14 cellular contexts compared by ENCODE assay signal in the genomic region with DNA sequence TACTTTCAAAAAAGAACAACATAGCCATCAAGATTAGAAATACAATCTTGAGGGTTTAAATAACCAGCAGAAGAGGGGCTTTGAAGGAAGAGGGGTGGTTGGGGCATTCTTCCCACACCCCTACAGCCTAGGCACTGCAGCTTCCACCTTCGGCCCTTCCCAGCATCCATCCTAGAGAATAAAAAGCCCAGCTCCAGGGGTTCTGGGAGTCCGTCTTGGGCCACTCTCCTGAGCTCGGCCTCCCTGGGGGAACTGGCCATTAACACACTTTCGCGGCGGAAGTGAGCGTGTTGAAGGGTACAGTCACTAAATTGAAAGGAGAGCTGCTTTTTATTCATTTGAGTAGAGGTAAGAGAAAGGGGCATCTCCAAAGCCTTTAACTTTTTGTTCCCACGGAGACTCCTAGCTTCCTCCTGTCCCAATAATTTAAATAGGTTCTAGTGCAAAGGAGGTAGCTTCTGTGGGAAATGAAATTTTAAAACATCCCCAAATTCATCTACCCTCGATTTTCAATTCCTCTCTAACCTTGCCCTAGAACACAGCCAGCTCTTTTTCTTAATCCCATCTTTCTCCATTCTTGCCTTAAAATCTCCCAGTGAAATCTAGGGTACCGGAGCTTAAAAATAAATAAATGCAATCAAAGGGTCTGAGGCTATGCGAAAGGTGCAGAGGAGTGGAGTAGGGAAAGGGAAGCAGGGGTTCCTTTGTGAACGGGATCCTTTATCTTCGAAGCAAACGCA. TPM values are rescaled to one million over a fixed set of nuclear protein-coding genes. Genes with fewer than 3 reads are reported as not detected.
DNase-seq lines count a peak whose midpoint lies in the region; ATAC-seq and TF ChIP-seq lines count a peak whose summit lies in the region.
"Had no signal": no experiment of that assay in that cellular context is flagged by ENCODE, and none has a peak within 500 bp of the region (broad histone marks: within the 10 kb centered on the region; RNA-seq: fewer than 3 reads in every experiment).

No MANE protein-coding gene starts in this region.

- TF ChIP-seq CTCF in dorsolateral prefrontal cortex (IDR thresholded peaks at IDR 0.05 in 54 of 56, conservative IDR thresholded peaks at IDR 0.05 in 2 of 56; ENCODE audit: low read depth in 1 of 56, partially characterized antibody in 56 of 56) (no peak), mesothelial cell of epicardium (IDR thresholded peaks at IDR 0.05; ENCODE audit: unreplicated experiment) (no peak), thyroid gland (IDR thresholded peaks at IDR 0.05) (no peak), lower lobe of right lung (IDR thresholded peaks at IDR 0.05) (no peak)

- H3K27me3 Mint-ChIP-seq in activated CD4-positive, alpha-beta T cell treated with anti-CD3 and anti-CD28 coated beads, Interleukin-2, amount 10 ng/mL, durations not matched to agents 7 days and 5 days, result no peaks in the 10 kb centered on the region
- peaks cover 44% of the 10 kb centered on the region for H3K27me3 Mint-ChIP-seq in activated CD4-positive, alpha-beta T cell treated with anti-CD3 and anti-CD28 coated beads for 36 hours
- peaks cover 20% of the 10 kb centered on the region for H3K27me3 Mint-ChIP-seq in mesothelial cell of epicardium (ENCODE audit: low read depth)
- H3K27me3 Mint-ChIP-seq: activated naive CD8-positive, alpha-beta T cell treated with anti-CD3 and anti-CD28 coated beads for 36 hours had no signal

- peak overlapping the region; percentile 41 for H3K27ac Mint-ChIP-seq in activated CD4-positive, alpha-beta T cell treated with anti-CD3 and anti-CD28 coated beads, Interleukin-2, amount 10 ng/mL, durations not matched to agents 7 days and 5 days
- no peak overlapping the region for H3K27ac Mint-ChIP-seq in activated CD4-positive, alpha-beta T cell treated with anti-CD3 and anti-CD28 coated beads for 36 hours
- H3K27ac Mint-ChIP-seq in mesothelial cell of epicardium, result peak overlapping the region; percentile 72
- H3K27ac Mint-ChIP-seq: activated naive CD8-positive, alpha-beta T cell treated with anti-CD3 and anti-CD28 coated beads for 36 hours had no signal

- H3K27ac ChIP-seq in dorsolateral prefrontal cortex, result peak overlapping the region; percentile 70 to 97 (median 88)
- H3K27ac ChIP-seq in thyroid gland, result peak overlapping the region; percentile 31 to 74 (median 57)
- H3K27ac ChIP-seq in lower lobe of right lung, result no peak overlapping the region
- H3K27ac ChIP-seq: foreskin keratinocyte had no signal

- no peak overlapping the region for H3K4me3 Mint-ChIP-seq in activated CD4-positive, alpha-beta T cell treated with anti-CD3 and anti-CD28 coated beads, Interleukin-2, amount 10 ng/mL, durations not matched to agents 7 days and 5 days
- no peak overlapping the region for H3K4me3 Mint-ChIP-seq in activated CD4-positive, alpha-beta T cell treated with anti-CD3 and anti-CD28 coated beads for 36 hours
- peak overlapping the region; percentile 71 for H3K4me3 Mint-ChIP-seq in mesothelial cell of epicardium
- H3K4me3 Mint-ChIP-seq: activated naive CD8-positive, alpha-beta T cell treated with anti-CD3 and anti-CD28 coated beads for 36 hours had no signal

- intact Hi-C loops in activated CD4-positive, alpha-beta T cell treated with anti-CD3 and anti-CD28 coated beads for 36 hours (cut with DNase I, micrococcal nuclease), result no loop called here
- intact Hi-C loops in dorsolateral prefrontal cortex (cut with DNase I) (loop anchor here (2.0 to 5.0 kb wide), 3 partner anchors 22 to 903 kb away; a partner anchor contains a TSS), thyroid gland (cut with DNase I) (loop anchor here (5.0 kb wide), 1 partner anchor 33 kb away; a partner anchor contains a TSS), lower lobe of right lung (cut with DNase I) (no loop called here)

- H3K4me3 ChIP-seq in dorsolateral prefrontal cortex (peak overlapping the region in 58 of 59 donors; percentile 1 to 81 (median 62)), thyroid gland (replicated peaks in 1 of 3) (no peak overlapping the region), lower lobe of right lung (no peak overlapping the region)

- H3K4me1 ChIP-seq in thyroid gland (peaks cover 35 to 42% of the 10 kb centered on the region in 2 donors), lower lobe of right lung (peaks cover 15% of the 10 kb centered on the region)
- H3K4me1 ChIP-seq: foreskin keratinocyte had no signal

- CTCF ChIA-PET in activated CD4-positive, alpha-beta T cell treated with anti-CD3 and anti-CD28 coated beads, Interleukin-2, amount 10 ng/mL, durations not matched to agents 7 days and 5 days (lab: Charles Lee), result no interaction called here
- CTCF ChIA-PET in activated CD4-positive, alpha-beta T cell treated with anti-CD3 and anti-CD28 coated beads for 36 hours (lab: Charles Lee), result interaction anchor here (0.6 to 1.3 kb wide), 3 partner anchors 9 to 918 kb away, joined by 3 to 7 read pairs (median 3); no protein-coding TSS in a partner anchor

- peaks cover 0 to 68% (median 9%) of the 10 kb centered on the region in 45 donors for H3K27me3 ChIP-seq in dorsolateral prefrontal cortex
- H3K27me3 ChIP-seq in thyroid gland, result peaks cover 9% of the 10 kb centered on the region
- peaks cover 46% of the 10 kb centered on the region for H3K27me3 ChIP-seq in lower lobe of right lung (ENCODE audit: low read depth)

- POLR2A ChIA-PET in activated CD4-positive, alpha-beta T cell treated with anti-CD3 and anti-CD28 coated beads, Interleukin-2, amount 10 ng/mL, durations not matched to agents 7 days and 5 days (lab: Charles Lee), result no interaction called here
- POLR2A ChIA-PET in activated CD4-positive, alpha-beta T cell treated with anti-CD3 and anti-CD28 coated beads for 36 hours (lab: Charles Lee), result interaction anchor here (0.6 kb wide), 1 partner anchor 203 kb away, joined by 4 read pairs; no protein-coding TSS in a partner anchor

- H3K36me3 ChIP-seq in thyroid gland, result no peaks in the 10 kb centered on the region
- H3K36me3 ChIP-seq in lower lobe of right lung, result no peaks in the 10 kb centered on the region

- H3K4me1 Mint-ChIP-seq in activated CD4-positive, alpha-beta T cell treated with anti-CD3 and anti-CD28 coated beads, Interleukin-2, amount 10 ng/mL, durations not matched to agents 7 days and 5 days, result peaks cover 2% of the 10 kb centered on the region
- H3K4me1 Mint-ChIP-seq in activated CD4-positive, alpha-beta T cell treated with anti-CD3 and anti-CD28 coated beads for 36 hours, result peaks cover 7% of the 10 kb centered on the region
- H3K4me1 Mint-ChIP-seq in mesothelial cell of epicardium, result peaks cover 42% of the 10 kb centered on the region

- TF ChIP-seq POLR2A in thyroid gland (IDR thresholded peaks at IDR 0.05), result no peak

- H3K9me3 Mint-ChIP-seq in activated CD4-positive, alpha-beta T cell treated with anti-CD3 and anti-CD28 coated beads, Interleukin-2, amount 10 ng/mL, durations not matched to agents 7 days and 5 days, result no peaks in the 10 kb centered on the region
- no peaks in the 10 kb centered on the region for H3K9me3 Mint-ChIP-seq in activated CD4-positive, alpha-beta T cell treated with anti-CD3 and anti-CD28 coated beads for 36 hours (ENCODE audit: low read depth)
- no peaks in the 10 kb centered on the region for H3K9me3 Mint-ChIP-seq in mesothelial cell of epicardium
- H3K9me3 Mint-ChIP-seq: activated naive CD8-positive, alpha-beta T cell treated with anti-CD3 and anti-CD28 coated beads for 36 hours had no signal

- ATAC-seq in activated CD4-positive, alpha-beta T cell treated with anti-CD3 and anti-CD28 coated beads for 36 hours, result no peak
- ATAC-seq in lower lobe of right lung, result no peak
- no peak for ATAC-seq in GM19452 (IDR thresholded peaks at IDR 0.05; ENCODE audit: unreplicated experiment)
- ATAC-seq: foreskin keratinocyte, Panc1 had no signal

- no peak for DNase-seq in activated CD4-positive, alpha-beta T cell treated with anti-CD3 and anti-CD28 coated beads, Interleukin-2, amount 10 ng/mL, durations not matched to agents 7 days and 5 days
- DNase-seq in activated CD4-positive, alpha-beta T cell treated with anti-CD3 and anti-CD28 coated beads for 36 hours, result no peak
- DNase-seq in dorsolateral prefrontal cortex, result no peak
- DNase-seq in mesothelial cell of epicardium (ENCODE audit: low spot score in 2 of 2, unreplicated experiment in 2 of 2), result no peak
- no peak for DNase-seq in thyroid gland
- DNase-seq in central memory CD4-positive, alpha-beta T cell, result no peak
- DNase-seq in lower lobe of right lung, result no peak
- DNase-seq: activated naive CD8-positive, alpha-beta T cell treated with anti-CD3 and anti-CD28 coated beads for 36 hours; DMS 273 treated with DMSO at 0.1 percent for 48 hours; foreskin keratinocyte; NCI-H2171; T-helper 2 cell had no signal

- H3K9me3 ChIP-seq in thyroid gland (no peaks in the 10 kb centered on the region), lower lobe of right lung (no peaks in the 10 kb centered on the region)

- H3K36me3 Mint-ChIP-seq in activated CD4-positive, alpha-beta T cell treated with anti-CD3 and anti-CD28 coated beads, Interleukin-2, amount 10 ng/mL, durations not matched to agents 7 days and 5 days (ENCODE audit: low read depth), result no peaks in the 10 kb centered on the region
- no peaks in the 10 kb centered on the region for H3K36me3 Mint-ChIP-seq in activated CD4-positive, alpha-beta T cell treated with anti-CD3 and anti-CD28 coated beads for 36 hours (ENCODE audit: low read depth)
- no peaks in the 10 kb centered on the region for H3K36me3 Mint-ChIP-seq in mesothelial cell of epicardium
- H3K36me3 Mint-ChIP-seq: activated naive CD8-positive, alpha-beta T cell treated with anti-CD3 and anti-CD28 coated beads for 36 hours had no signal

- WGBS in thyroid gland, 2 donors, result 77 to 79% methylated on average over 14 of the region's 14 CpGs

RNA-seq across cellular contexts. Expression of a gene that starts 31.1 kb away (rescaled TPM):
- not detected for total RNA-seq in activated CD4-positive, alpha-beta T cell treated with anti-CD3 and anti-CD28 coated beads, Interleukin-2, amount 10 ng/mL, durations not matched to agents 7 days and 5 days
- total RNA-seq in activated CD4-positive, alpha-beta T cell treated with anti-CD3 and anti-CD28 coated beads for 36 hours, result not detected
- total RNA-seq in dorsolateral prefrontal cortex (100 to 1,000 TPM in 28 of 120 experiments, 10 to 100 TPM in 92; 57.4 to 185 (median 86.8) TPM), mesothelial cell of epicardium (213 to 237 TPM (median 230 TPM) in 3 replicates), thyroid gland (100 to 1,000 TPM in 3 of 4 donors, 10 to 100 TPM in 1; 57.9 to 144 (median 125) TPM), lower lobe of right lung (97.7 TPM)
- total RNA-seq: activated naive CD8-positive, alpha-beta T cell treated with anti-CD3 and anti-CD28 coated beads for 36 hours had no signal

Comparison
In these comparisons a context has a peak if more than half of its experiments do, and no peak if none do; other contexts are left out.
1. H3K4me3 ChIP-seq: peak in dorsolateral prefrontal cortex (58 of 59); none in thyroid gland (0 of 3) and lower lobe of right lung (single experiment).
2. RNA of a gene that starts 31.1 kb away (total RNA-seq): 213 to 237 TPM in mesothelial cell of epicardium, 57.9 to 144 TPM in thyroid gland, 97.7 TPM in lower lobe of right lung (single experiment) and 57.4 to 185 TPM in dorsolateral prefrontal cortex; not detected in activated CD4-positive, alpha-beta T cell treated with anti-CD3 and anti-CD28 coated beads for 36 hours and not detected in activated CD4-positive, alpha-beta T cell treated with anti-CD3 and anti-CD28 coated beads, Interleukin-2, amount 10 ng/mL, durations not matched to agents 7 days and 5 days; every median in the first group is over 10 times any median in the second.
3. intact Hi-C loops: an anchor here in dorsolateral prefrontal cortex (2.0 to 5.0 kb wide) and thyroid gland (5.0 kb wide); none called in activated CD4-positive, alpha-beta T cell treated with anti-CD3 and anti-CD28 coated beads for 36 hours and lower lobe of right lung.